Comparison of ENCODE assay signal across 16 cellular contexts in genomic region chr17:13784466-13784865, GRCh38.
DNase-seq lines count a peak whose midpoint lies in the region; ATAC-seq and TF ChIP-seq lines count a peak whose summit lies in the region.
"Had no signal": no experiment of that assay in that cellular context is flagged by ENCODE, and none has a peak within 500 bp of the region (broad histone marks: within the 10 kb centered on the region; RNA-seq: fewer than 3 reads in every experiment).

No MANE protein-coding gene starts in this region.

- H3K4me3 Mint-ChIP-seq in WTC11: no peak overlapping the region
- H3K4me3 Mint-ChIP-seq: CD14-positive monocyte; CD8-positive, alpha-beta T cell had no signal

- no peaks in the 10 kb centered on the region for H3K4me1 ChIP-seq in left lung
- no peaks in the 10 kb centered on the region for H3K4me1 ChIP-seq in neuronal stem cell (ENCODE audit: control insufficient read depth in 2 of 2, insufficient read depth in 1 of 2, low read depth in 1 of 2, low read length in 2 of 2)
- peaks cover 8% of the 10 kb centered on the region for H3K4me1 ChIP-seq in Karpas-422 (ENCODE audit: low read length)
- H3K4me1 ChIP-seq: HAP-1 had no signal

- H3K4ac ChIP-seq in neuronal stem cell (ENCODE audit: low read length): no peak overlapping the region

- H3K36me3 ChIP-seq in left lung (no peaks in the 10 kb centered on the region), neuronal stem cell (replicated peaks in 1 of 2; ENCODE audit: control insufficient read depth in 2 of 2, insufficient read depth in 2 of 2, low read length in 2 of 2) (no peaks in the 10 kb centered on the region), Karpas-422 (ENCODE audit: insufficient read depth, low read length) (no peaks in the 10 kb centered on the region)
- H3K36me3 ChIP-seq: HAP-1 had no signal

- no peak overlapping the region for H2BK15ac ChIP-seq in neuronal stem cell (ENCODE audit: low read length)

- H3K27me3 ChIP-seq in left lung (no peaks in the 10 kb centered on the region), neuronal stem cell (ENCODE audit: control insufficient read depth in 3 of 3, insufficient read depth in 3 of 3, low read depth in 1 of 3, low read length in 3 of 3) (no peaks in the 10 kb centered on the region), Karpas-422 (ENCODE audit: low read length) (no peaks in the 10 kb centered on the region)

- H3K36me3 Mint-ChIP-seq in WTC11: peaks cover 17% of the 10 kb centered on the region
- H3K36me3 Mint-ChIP-seq: CD14-positive monocyte; CD8-positive, alpha-beta T cell had no signal

- no peak overlapping the region for H2BK5ac ChIP-seq in neuronal stem cell (ENCODE audit: low read length)

- intact Hi-C loops in left lung (cut with DNase I) (no loop called here), cardiac septum (cut with DNase I) (no loop called here)

- no peak overlapping the region for H2BK12ac ChIP-seq in neuronal stem cell (ENCODE audit: low read length)

- H3K79me2 ChIP-seq in Karpas-422 (ENCODE audit: low read length): no peaks in the 10 kb centered on the region

- POLR2A ChIA-PET in WTC11 (lab: Charles Lee): no interaction called here

- no peak overlapping the region for H3K27ac ChIP-seq in left lung
- peak overlapping the region; percentile 16 for H3K27ac ChIP-seq in neuronal stem cell (replicated peaks; ENCODE audit: low read length)
- H3K27ac ChIP-seq in Karpas-422 (ENCODE audit: low read length): no peak overlapping the region
- H3K27ac ChIP-seq: 22Rv1, GM23248 had no signal

- H4K91ac ChIP-seq in neuronal stem cell (ENCODE audit: low read depth, low read length, poor library complexity): no peak overlapping the region

- H3K27me3 Mint-ChIP-seq in WTC11 (ENCODE audit: low read depth): no peaks in the 10 kb centered on the region

- H4K8ac ChIP-seq in neuronal stem cell (ENCODE audit: low read depth, low read length): no peak overlapping the region

- no peak overlapping the region for H3K23ac ChIP-seq in neuronal stem cell (ENCODE audit: low read depth, low read length, poor library complexity)

- H3K9me3 Mint-ChIP-seq in WTC11: peaks cover 19% of the 10 kb centered on the region

- H2AFZ ChIP-seq in neuronal stem cell (ENCODE audit: low read length): no peak overlapping the region
- no peak overlapping the region for H2AFZ ChIP-seq in Karpas-422 (ENCODE audit: low read length)
- H2AFZ ChIP-seq: GM23248 had no signal

- H3K9ac ChIP-seq in neuronal stem cell (ENCODE audit: low read depth, low read length, poor library complexity) (no peak overlapping the region), Karpas-422 (ENCODE audit: low read length) (no peak overlapping the region)
- H3K9ac ChIP-seq: GM23248 had no signal

- H3K18ac ChIP-seq in neuronal stem cell (ENCODE audit: low read length): no peak overlapping the region

- no peaks in the 10 kb centered on the region for H3K4me1 Mint-ChIP-seq in WTC11
- H3K4me1 Mint-ChIP-seq: CD14-positive monocyte had no signal

- H3K9me3 ChIP-seq in left lung (peaks cover 0 to 10% of the 10 kb centered on the region in 2 donors), neuronal stem cell (replicated peaks in 1 of 2; ENCODE audit: control insufficient read depth in 2 of 2, insufficient read depth in 1 of 2, low read depth in 1 of 2, low read length in 2 of 2) (peaks cover 0 to 2% of the 10 kb centered on the region in 2 donors), Karpas-422 (ENCODE audit: low read length) (no peaks in the 10 kb centered on the region; the same call in 1 of the 2 replicates)
- H3K9me3 ChIP-seq: HAP-1 had no signal

- DNase-seq in CMK (ENCODE audit: low read depth) (peak; percentile 11), WTC11 (ENCODE audit: low spot score) (no peak), left lung (no peak), neuronal stem cell (ENCODE audit: low spot score) (no peak), NCI-H2081 (lab: John Stamatoyannopoulos, UW) (no peak), Karpas-422 (no peak), cardiac septum (ENCODE audit: low spot score) (no peak), amygdala (lab: John Stamatoyannopoulos, UW) (no peak)
- DNase-seq: CD8-positive, alpha-beta T cell; DMS53; GF-D8; GM23248 had no signal

- no peaks in the 10 kb centered on the region for H3K9me2 ChIP-seq in Karpas-422 (replicated peaks; ENCODE audit: insufficient read depth, low read length)

- H3K14ac ChIP-seq in neuronal stem cell (ENCODE audit: low read length): no peak overlapping the region

- H3K4me2 ChIP-seq in neuronal stem cell (ENCODE audit: insufficient read depth, low read length, poor library complexity, severe bottlenecking) (no peak overlapping the region), Karpas-422 (ENCODE audit: low read depth, low read length, poor library complexity, severe bottlenecking) (no peak overlapping the region)

- CTCF ChIA-PET in WTC11 (lab: Charles Lee): no interaction called here

- TF ChIP-seq CTCF in WTC11 (IDR thresholded peaks at IDR 0.05) (no peak), left lung (IDR thresholded peaks at IDR 0.05) (no peak)

- H4K20me1 ChIP-seq in Karpas-422 (ENCODE audit: insufficient read depth, low read depth, low read length): no peaks in the 10 kb centered on the region

- H2AK5ac ChIP-seq in neuronal stem cell (ENCODE audit: low read depth, low read length): no peak overlapping the region

- H3K27ac Mint-ChIP-seq in WTC11: 0 out of 2 replicates have a peak overlapping the region, but pooled peaks have one; percentile 0
- H3K27ac Mint-ChIP-seq: CD14-positive monocyte; CD8-positive, alpha-beta T cell had no signal

- H3K79me1 ChIP-seq in neuronal stem cell (ENCODE audit: low read depth, low read length): no peaks in the 10 kb centered on the region

- ATAC-seq in WTC11: no peak
- ATAC-seq in left lung: peak; percentile 22
- ATAC-seq: CD8-positive, alpha-beta T cell; HepG2 had no signal

- H2BK120ac ChIP-seq in neuronal stem cell (ENCODE audit: low read depth, low read length): no peak overlapping the region

- no peak overlapping the region for H3K4me3 ChIP-seq in left lung
- no peak overlapping the region for H3K4me3 ChIP-seq in neuronal stem cell (ENCODE audit: low read length in 2 of 2)
- H3K4me3 ChIP-seq in Karpas-422 (ENCODE audit: low read length): no peak overlapping the region
- H3K4me3 ChIP-seq: GM23248, HAP-1 had no signal

- WGBS in neuronal stem cell (ENCODE audit: extremely low coverage in 2 of 2, insufficient read length in 2 of 2, insufficient replicate concordance in 1 of 2), 2 donors: 100% methylated on average over 2 of the region's 5 CpGs; no CpG with 5 or more reads in 1 of the 2 donors

TF ChIP-seq in WTC11, 78 proteins besides CTCF, POLR2A, EP300 and RAD21:
- TF ChIP-seq CBFB (CRISPR knock-in tag; IDR thresholded peaks at IDR 0.05; ENCODE audit: low read depth) (no peak), ZNF671 (CRISPR knock-in tag; IDR thresholded peaks at IDR 0.05) (no peak), MXD4 (CRISPR knock-in tag; IDR thresholded peaks at IDR 0.05; ENCODE audit: borderline replicate concordance) (no peak), HMGA2 (CRISPR knock-in tag; IDR thresholded peaks at IDR 0.05) (no peak), E2F5 (CRISPR knock-in tag; IDR thresholded peaks at IDR 0.05) (no peak), IRF2 (CRISPR knock-in tag; IDR thresholded peaks at IDR 0.05; ENCODE audit: borderline replicate concordance, low read depth) (no peak), SOX15 (CRISPR knock-in tag; IDR thresholded peaks at IDR 0.05) (no peak), ZNF423 (CRISPR knock-in tag; IDR thresholded peaks at IDR 0.05) (no peak), ZBTB21 (CRISPR knock-in tag; IDR thresholded peaks at IDR 0.05; ENCODE audit: borderline replicate concordance) (no peak), TEAD1 (CRISPR knock-in tag; IDR thresholded peaks at IDR 0.05) (no peak), FOXP4 (CRISPR knock-in tag; IDR thresholded peaks at IDR 0.05) (no peak), TP53 (CRISPR knock-in tag; IDR thresholded peaks at IDR 0.05) (no peak)
